Comparison of ENCODE assay signal across 8 cellular contexts in the genomic region with DNA sequence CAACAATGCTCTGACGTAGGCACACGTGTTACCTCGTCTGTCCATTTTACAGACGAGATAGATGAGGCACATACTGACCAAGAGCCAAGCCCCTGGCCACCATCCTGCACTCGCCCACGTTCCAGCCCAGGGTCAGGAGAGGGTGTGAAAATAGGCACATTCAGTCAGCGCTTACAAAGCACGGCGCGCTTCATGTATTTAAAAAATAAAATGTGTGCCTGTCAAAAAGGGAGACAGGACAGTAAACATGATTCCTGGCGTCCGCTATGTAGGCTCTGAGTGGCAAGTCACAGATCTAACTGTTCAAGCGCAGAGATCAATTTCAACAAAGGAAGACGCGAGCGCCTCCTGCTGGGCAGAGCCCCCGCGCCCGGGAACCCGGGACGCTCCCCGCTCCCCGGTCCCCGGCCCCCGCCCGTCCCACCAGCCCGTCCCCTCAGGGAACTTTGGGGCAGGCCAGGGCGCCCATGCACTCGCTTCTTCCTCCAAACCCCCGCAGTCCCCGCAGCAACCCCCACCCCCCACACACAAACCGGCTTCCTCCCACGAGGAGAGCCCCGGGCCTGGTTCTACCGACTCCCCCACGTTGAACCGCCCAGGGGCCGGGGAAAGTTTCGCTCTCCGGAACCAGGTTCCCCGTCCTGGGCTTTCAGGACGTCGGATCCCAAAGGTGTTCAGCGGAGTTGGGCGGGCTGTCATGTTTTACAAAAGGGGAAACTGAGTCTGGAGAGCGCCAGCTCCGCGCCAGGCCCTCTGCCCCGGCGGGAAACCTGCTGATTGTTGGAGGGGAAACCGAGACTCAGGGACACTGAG. TPM values are rescaled to one million over a fixed set of nuclear protein-coding genes. Genes with fewer than 3 reads are reported as not detected.
DNase-seq lines count a peak whose midpoint lies in the region; ATAC-seq and TF ChIP-seq lines count a peak whose summit lies in the region.

No MANE protein-coding gene starts in this region.

- peak overlapping the region; percentile 84 for H3K27ac ChIP-seq in angular gyrus (ENCODE audit: low read depth, low read length)
- H3K27ac ChIP-seq in right atrium auricular region, result peak overlapping the region; percentile 96 to 98
- peak overlapping the region; percentile 89 to 94 for H3K27ac ChIP-seq in prostate gland
- peak overlapping the region; percentile 91 for H3K27ac ChIP-seq in upper lobe of right lung

- H3K27me3 ChIP-seq in MG63, result no peaks in the 10 kb centered on the region
- no peaks in the 10 kb centered on the region for H3K27me3 ChIP-seq in right atrium auricular region
- no peaks in the 10 kb centered on the region for H3K27me3 ChIP-seq in prostate gland (replicated peaks; ENCODE audit: insufficient read depth)
- H3K27me3 ChIP-seq in upper lobe of right lung, result no peaks in the 10 kb centered on the region

- ATAC-seq in GM18505 (IDR thresholded peaks at IDR 0.05; ENCODE audit: unreplicated experiment), result peak; percentile 19
- ATAC-seq in upper lobe of right lung, result peak; percentile 74

- DNase-seq in ACHN (peak; percentile 78), MG63 (peak; percentile 72), T-helper 22 cell (ENCODE audit: low read depth) (peak; percentile 68), right atrium auricular region (ENCODE audit: low spot score) (peak; percentile 87), prostate gland (ENCODE audit: low spot score) (peak; percentile 86), upper lobe of right lung (peak; percentile 94)

- 2% methylated on average over 51 of the region's 51 CpGs for WGBS in prostate gland

- no peaks in the 10 kb centered on the region for H3K36me3 ChIP-seq in MG63
- H3K36me3 ChIP-seq in right atrium auricular region, result no peaks in the 10 kb centered on the region
- no peaks in the 10 kb centered on the region for H3K36me3 ChIP-seq in prostate gland
- H3K36me3 ChIP-seq in upper lobe of right lung, result no peaks in the 10 kb centered on the region

- in situ Hi-C loops in ACHN (cut with HindIII; ENCODE audit: low pct_ligation_motif_present, low pct_unique_long_range_greater_than_20kb, low sequenced_read_pairs), result no loop called here

- H3K9me3 ChIP-seq in MG63 (no peaks in the 10 kb centered on the region), right atrium auricular region (no peaks in the 10 kb centered on the region), prostate gland (no peaks in the 10 kb centered on the region), upper lobe of right lung (no peaks in the 10 kb centered on the region)

- H3K4me1 ChIP-seq in right atrium auricular region, result peaks cover 0 to 47% of the 10 kb centered on the region in 2 donors
- peaks cover 18% of the 10 kb centered on the region for H3K4me1 ChIP-seq in prostate gland (replicated peaks)
- peaks cover 32% of the 10 kb centered on the region for H3K4me1 ChIP-seq in upper lobe of right lung

- TF ChIP-seq CTCF in right atrium auricular region (IDR thresholded peaks at IDR 0.05), result peak; percentile 88 to 96
- TF ChIP-seq CTCF in prostate gland (IDR thresholded peaks at IDR 0.05), result peak; percentile 68 to 97 (median 82)
- TF ChIP-seq CTCF in upper lobe of right lung (IDR thresholded peaks at IDR 0.05), result peak; percentile 94

- TF ChIP-seq POLR2A in GM18505 (IDR thresholded peaks at IDR 0.05; ENCODE audit: borderline replicate concordance, extremely low read depth, insufficient read depth, insufficient read length) (no peak), prostate gland (IDR thresholded peaks at IDR 0.05) (no peak)

- intact Hi-C loops in prostate gland (cut with DNase I), result loop anchor here (1.0 to 10.0 kb wide), 2 partner anchors 32 to 414 kb away; no protein-coding TSS in a partner anchor
- intact Hi-C loops in upper lobe of right lung (cut with DNase I), result loop anchor here (5.0 kb wide), 1 partner anchor 121 kb away; no protein-coding TSS in a partner anchor

- H3K4me3 ChIP-seq in MG63 (peak overlapping the region; percentile 73), right atrium auricular region (peak overlapping the region; percentile 41 to 70), prostate gland (peak overlapping the region; percentile 38 to 64), upper lobe of right lung (peak overlapping the region; percentile 72)

RNA-seq across cellular contexts. Expression of a gene that starts 10.4 kb away (rescaled TPM):
- total RNA-seq in MG63 (2014; rRNA removed; shearing (Covaris generic); ENCODE audit: low replicate concordance), result 3.9 and 23.9 TPM in 2 replicates
- total RNA-seq in right atrium auricular region (1 to 10 TPM; 1.6 to 2.2 TPM), prostate gland (1 to 10 TPM; 2.1 to 9.3 TPM), upper lobe of right lung (6.1 TPM)

RNA-seq across cellular contexts. Expression of a gene that starts 13.8 kb away (rescaled TPM):
- not detected in 2 replicates for total RNA-seq in MG63 (2014; rRNA removed; shearing (Covaris generic); ENCODE audit: low replicate concordance)
- total RNA-seq in right atrium auricular region (not detected), prostate gland (10 to 100 TPM in 1 of 2 donors, not detected in 1; 46.4 TPM), upper lobe of right lung (not detected)

RNA-seq across cellular contexts. Expression of a gene that starts 45.6 kb away (rescaled TPM):
- not detected in 2 replicates for total RNA-seq in MG63 (2014; rRNA removed; shearing (Covaris generic); ENCODE audit: low replicate concordance)
- total RNA-seq in right atrium auricular region (10 to 100 TPM in 1 of 2 donors, 1 to 10 TPM in 1; 2.9 to 10.3 TPM), prostate gland (10 to 100 TPM in 1 of 2 donors, 1 to 10 TPM in 1; 9.7 to 14.4 TPM), upper lobe of right lung (107 TPM)

RNA-seq across cellular contexts. Expression of a gene that starts 48.8 kb away (rescaled TPM):
- total RNA-seq in MG63 (2014; rRNA removed; shearing (Covaris generic); ENCODE audit: low replicate concordance), result not detected in 2 replicates
- total RNA-seq in right atrium auricular region (1 to 10 TPM in 1 of 2 donors, under 1 TPM in 1; 0.94 to 1.0 TPM), prostate gland (1 to 10 TPM; 1.7 to 3.0 TPM), upper lobe of right lung (10.6 TPM)

Comparison
In these comparisons a context has a peak if more than half of its experiments do, and no peak if none do; other contexts are left out.
1. Peak in every context shown above with its lines: DNase-seq, ATAC-seq, H3K4me3 ChIP-seq and H3K27ac ChIP-seq.